1 cellular context compared by ENCODE assay signal in genomic region chr12:54830199-54830598, GRCh38.
TF ChIP-seq lines count a peak whose summit lies in the region.

No MANE protein-coding gene starts in this region.

TF ChIP-seq in GM23338, 12 proteins besides CTCF, POLR2A, EP300 and RAD21 (continued from another document):
- no peak for TF ChIP-seq POLR2AphosphoS5 (IDR thresholded peaks at IDR 0.05; ENCODE audit: low read depth)
